14 cellular contexts compared by ENCODE assay signal in genomic region chr10:1066734-1067133, GRCh38. TPM values are rescaled to one million over a fixed set of nuclear protein-coding genes. Genes with fewer than 3 reads are reported as not detected.
DNase-seq lines count a peak whose midpoint lies in the region; ATAC-seq and TF ChIP-seq lines count a peak whose summit lies in the region.
"Not testable (repeated sequence)": the region's sequence is repeated elsewhere in the genome, so short reads cannot be mapped to it uniquely, and the experiment has no call there.
"Had no signal": no experiment of that assay in that cellular context is flagged by ENCODE, and none has a peak within 500 bp of the region (broad histone marks: within the 10 kb centered on the region; RNA-seq: fewer than 3 reads in every experiment).

No MANE protein-coding gene starts in this region.

- not testable (repeated sequence) for H3K9me3 Mint-ChIP-seq in CD4-positive, alpha-beta T cell; Caco-2 (ENCODE audit: unreplicated experiment); activated T-helper 17 cell treated with anti-CD3 and anti-CD28 coated beads, Interleukin-2, amount 50 U/mL, for 72 hours; central memory CD8-positive, alpha-beta T cell; naive thymus-derived CD8-positive, alpha-beta T cell

- TF ChIP-seq CTCF in CD4-positive, alpha-beta T cell (IDR thresholded peaks at IDR 0.05); Caco-2 (IDR thresholded peaks at IDR 0.05; ENCODE audit: insufficient read depth in 1 of 2, low read depth in 1 of 2, low read length in 1 of 2, severe bottlenecking in 1 of 2, unreplicated experiment in 1 of 2): not testable (repeated sequence)

- H3K27me3 Mint-ChIP-seq in CD4-positive, alpha-beta T cell; Caco-2 (ENCODE audit: insufficient read depth, unreplicated experiment); T-helper 17 cell; activated T-helper 17 cell treated with anti-CD3 and anti-CD28 coated beads, Interleukin-2, amount 50 U/mL, for 72 hours; central memory CD8-positive, alpha-beta T cell; naive thymus-derived CD8-positive, alpha-beta T cell: not testable (repeated sequence)

- not testable (repeated sequence) for ATAC-seq in CD4-positive, alpha-beta T cell (ENCODE audit: poor library complexity); T-helper 17 cell; activated T-helper 17 cell treated with anti-CD3 and anti-CD28 coated beads, Interleukin-2, amount 50 U/mL, for 72 hours (replicated peaks); central memory CD8-positive, alpha-beta T cell (replicated peaks; ENCODE audit: extremely low read depth, poor library complexity, severe bottlenecking); naive thymus-derived CD8-positive, alpha-beta T cell

- H3K4me1 Mint-ChIP-seq in CD4-positive, alpha-beta T cell (ENCODE audit: low read depth) = peaks cover 81% of the 10 kb centered on the region
- H3K4me1 Mint-ChIP-seq in Caco-2 (ENCODE audit: low read depth, unreplicated experiment) (peaks cover 36% of the 10 kb centered on the region), T-helper 17 cell (peaks cover 59% of the 10 kb centered on the region)
- H3K4me1 Mint-ChIP-seq in activated T-helper 17 cell treated with anti-CD3 and anti-CD28 coated beads, Interleukin-2, amount 50 U/mL, for 72 hours = peaks cover 61% of the 10 kb centered on the region
- peaks cover 85% of the 10 kb centered on the region for H3K4me1 Mint-ChIP-seq in central memory CD8-positive, alpha-beta T cell
- peaks cover 49 to 84% (median 80%) of the 10 kb centered on the region in 4 donors for H3K4me1 Mint-ChIP-seq in naive thymus-derived CD8-positive, alpha-beta T cell

- peaks cover 17% of the 10 kb centered on the region for H3K4me1 ChIP-seq in Caco-2

- H3K27me3 ChIP-seq in CD4-positive, alpha-beta T cell (ENCODE audit: control insufficient read depth, insufficient read depth, low read length); Caco-2 (replicated peaks; ENCODE audit: control insufficient read depth, insufficient read depth, low read length): not testable (repeated sequence)

- H3K36me3 Mint-ChIP-seq in CD4-positive, alpha-beta T cell (ENCODE audit: low read depth) = peaks cover 17% of the 10 kb centered on the region
- peaks cover 17% of the 10 kb centered on the region for H3K36me3 Mint-ChIP-seq in Caco-2 (ENCODE audit: insufficient read depth, unreplicated experiment)
- H3K36me3 Mint-ChIP-seq in T-helper 17 cell (ENCODE audit: low read depth); naive thymus-derived CD8-positive, alpha-beta T cell: not testable (repeated sequence)
- H3K36me3 Mint-ChIP-seq in activated T-helper 17 cell treated with anti-CD3 and anti-CD28 coated beads, Interleukin-2, amount 50 U/mL, for 72 hours (ENCODE audit: low read depth) = peaks cover 37% of the 10 kb centered on the region
- H3K36me3 Mint-ChIP-seq in central memory CD8-positive, alpha-beta T cell (ENCODE audit: insufficient read depth) = peaks cover 10% of the 10 kb centered on the region

- H3K27ac Mint-ChIP-seq in CD4-positive, alpha-beta T cell = peak overlapping the region; percentile 64
- peak overlapping the region; percentile 31 for H3K27ac Mint-ChIP-seq in Caco-2 (ENCODE audit: unreplicated experiment)
- peak overlapping the region; percentile 41 for H3K27ac Mint-ChIP-seq in T-helper 17 cell
- peak overlapping the region; percentile 10 for H3K27ac Mint-ChIP-seq in activated T-helper 17 cell treated with anti-CD3 and anti-CD28 coated beads, Interleukin-2, amount 50 U/mL, for 72 hours
- peak overlapping the region; percentile 73 for H3K27ac Mint-ChIP-seq in central memory CD8-positive, alpha-beta T cell (ENCODE audit: low read depth)
- H3K27ac Mint-ChIP-seq in naive thymus-derived CD8-positive, alpha-beta T cell = peak overlapping the region; percentile 8 to 74 (median 59)

- POLR2A ChIA-PET in CD4-positive, alpha-beta T cell (lab: Charles Lee); Caco-2 (lab: Charles Lee); naive thymus-derived CD8-positive, alpha-beta T cell (lab: Charles Lee): not testable (repeated sequence)

- H3K9me3 ChIP-seq in CD4-positive, alpha-beta T cell (ENCODE audit: control insufficient read depth, low read length); Caco-2; T-helper 17 cell (ENCODE audit: control insufficient read depth, low read length, poor library complexity, severe bottlenecking): not testable (repeated sequence)

- CTCF ChIA-PET in CD4-positive, alpha-beta T cell (lab: Charles Lee); Caco-2 (lab: Charles Lee): not testable (repeated sequence)

- not testable (repeated sequence) for H3K27ac ChIP-seq in CD4-positive, alpha-beta T cell (ENCODE audit: low read depth, low read length)

- DNase-seq in CD4-positive, alpha-beta T cell; Caco-2; T-helper 17 cell; central memory CD8-positive, alpha-beta T cell (ENCODE audit: low spot score in 2 of 2); naive thymus-derived CD8-positive, alpha-beta T cell: not testable (repeated sequence)

- H3K36me3 ChIP-seq in Caco-2 (ENCODE audit: control insufficient read depth, insufficient read depth, low read length) = not testable (repeated sequence)

- intact Hi-C loops in CD4-positive, alpha-beta T cell (cut with DNase I, micrococcal nuclease); Caco-2 (cut with micrococcal nuclease; ENCODE audit: unreplicated experiment): not testable (repeated sequence)

- not testable (repeated sequence) for H3K4me3 ChIP-seq in Caco-2 (ENCODE audit: low read depth, low read length)

- not testable (repeated sequence) for BruUV-seq in Caco-2 (replicated peaks; lab: Mats Ljungman, UMichigan)

- not testable (repeated sequence) for H3K4me3 Mint-ChIP-seq in CD4-positive, alpha-beta T cell; Caco-2 (ENCODE audit: unreplicated experiment); T-helper 17 cell; activated T-helper 17 cell treated with anti-CD3 and anti-CD28 coated beads, Interleukin-2, amount 50 U/mL, for 72 hours; central memory CD8-positive, alpha-beta T cell; naive thymus-derived CD8-positive, alpha-beta T cell

RNA-seq across cellular contexts. Expression of gene WDR37, which starts 10.5 kb away (rescaled TPM):
- total RNA-seq in CD4-positive, alpha-beta T cell = 10 to 100 TPM; 17.0 to 17.7 TPM
- 20.6 and 22.9 TPM in 2 replicates for total RNA-seq in Caco-2 (2022)
- total RNA-seq in T-helper 17 cell = 10 to 100 TPM; 23.6 to 29.7 TPM
- total RNA-seq in activated T-helper 17 cell treated with anti-CD3 and anti-CD28 coated beads, Interleukin-2, amount 50 U/mL, for 72 hours = 10 to 100 TPM; 23.8 to 31.3 TPM
- 10 to 100 TPM; 46.8 to 49.4 TPM for total RNA-seq in naive thymus-derived CD8-positive, alpha-beta T cell
- 10 to 100 TPM; 15.9 to 21.6 (median 18.0) TPM for polyA plus RNA-seq in naive thymus-derived CD8-positive, alpha-beta T cell

RNA-seq across cellular contexts. Expression of gene IDI1, which starts 17.8 kb away (rescaled TPM):
- total RNA-seq in CD4-positive, alpha-beta T cell = 100 to 1,000 TPM; 244 to 250 TPM
- 121 and 133 TPM in 2 replicates for total RNA-seq in Caco-2 (2022)
- 100 to 1,000 TPM; 116 to 134 TPM for total RNA-seq in T-helper 17 cell
- total RNA-seq in activated T-helper 17 cell treated with anti-CD3 and anti-CD28 coated beads, Interleukin-2, amount 50 U/mL, for 72 hours = 10 to 100 TPM; 59.0 to 87.9 TPM
- 10 to 100 TPM; 29.0 to 33.9 TPM for total RNA-seq in naive thymus-derived CD8-positive, alpha-beta T cell
- 10 to 100 TPM; 31.0 to 53.5 (median 33.9) TPM for polyA plus RNA-seq in naive thymus-derived CD8-positive, alpha-beta T cell

RNA-seq across cellular contexts. Expression of gene IDI2, which starts 41.1 kb away (rescaled TPM):
- not detected for total RNA-seq in CD4-positive, alpha-beta T cell
- total RNA-seq in Caco-2 (2022) = not detected in 2 replicates
- total RNA-seq in T-helper 17 cell = not detected
- under 1 TPM in 1 of 2 donors, not detected in 1; 0.26 TPM for total RNA-seq in activated T-helper 17 cell treated with anti-CD3 and anti-CD28 coated beads, Interleukin-2, amount 50 U/mL, for 72 hours
- not detected for total RNA-seq in naive thymus-derived CD8-positive, alpha-beta T cell
- polyA plus RNA-seq in naive thymus-derived CD8-positive, alpha-beta T cell = not detected
- total RNA-seq: A673, G401, GM12878, H7, HFFc6, HT1080 had no signal
- polyA plus RNA-seq: AG04450, CD14-positive monocyte had no signal

Comparison
In these comparisons a context has a peak if more than half of its experiments do, and no peak if none do; other contexts are left out.
1. H3K27ac Mint-ChIP-seq: peak in every context shown above with its lines; median percentile 73 in central memory CD8-positive, alpha-beta T cell; 64 in CD4-positive, alpha-beta T cell; 59 in naive thymus-derived CD8-positive, alpha-beta T cell; 41 in T-helper 17 cell; 31 in Caco-2; 10 in activated T-helper 17 cell treated with anti-CD3 and anti-CD28 coated beads, Interleukin-2, amount 50 U/mL, for 72 hours.